11 cellular contexts compared by ENCODE assay signal in the genomic region with DNA sequence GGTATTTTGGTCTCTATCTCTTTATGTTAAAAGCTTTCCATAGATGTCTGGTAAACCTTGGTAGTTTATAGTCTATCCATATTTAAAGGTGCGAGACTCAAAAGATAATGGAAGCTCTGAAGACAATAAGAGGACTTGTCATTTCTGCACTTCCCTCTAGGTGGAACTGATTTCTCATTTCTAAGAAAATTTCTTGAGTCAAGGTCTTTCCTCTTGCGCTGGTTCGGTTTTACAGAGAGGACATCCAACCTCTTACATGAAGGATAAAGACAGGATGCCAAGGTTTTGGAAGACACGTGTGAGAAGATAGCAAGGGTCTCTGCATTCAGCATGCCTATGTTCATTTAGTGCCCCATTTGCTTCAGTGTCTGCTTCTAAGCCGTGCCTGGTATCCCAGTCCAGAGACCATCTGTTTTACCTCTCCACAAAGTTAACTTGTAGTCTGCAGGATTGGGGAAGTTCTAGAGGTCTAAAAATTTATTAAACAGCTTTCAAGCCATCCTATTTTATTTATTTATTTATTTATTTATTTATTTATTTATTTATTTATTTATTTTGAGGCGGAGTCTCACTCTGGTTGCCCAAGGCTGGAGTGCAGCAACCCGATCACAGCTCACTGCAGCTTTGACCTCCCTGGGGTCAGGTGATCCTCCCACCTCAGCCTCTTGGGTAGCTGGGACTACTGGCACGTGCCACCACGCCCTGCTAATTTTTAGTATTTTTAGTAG. TPM values are rescaled to one million over a fixed set of nuclear protein-coding genes. Genes with fewer than 3 reads are reported as not detected.
DNase-seq lines count a peak whose midpoint lies in the region; ATAC-seq, FAIRE-seq and TF ChIP-seq lines count a peak whose summit lies in the region.
"Had no signal": no experiment of that assay in that cellular context is flagged by ENCODE, and none has a peak within 500 bp of the region (broad histone marks: within the 10 kb centered on the region; RNA-seq: fewer than 3 reads in every experiment).

No MANE protein-coding gene starts in this region.

- no peak overlapping the region for H3K4me3 Mint-ChIP-seq in chondrocyte (ENCODE audit: unreplicated experiment)
- H3K4me3 Mint-ChIP-seq in osteocyte (ENCODE audit: unreplicated experiment) = no peak overlapping the region

- H3K9me3 Mint-ChIP-seq in chondrocyte (ENCODE audit: low read depth) (no peaks in the 10 kb centered on the region), osteocyte (ENCODE audit: unreplicated experiment) (no peaks in the 10 kb centered on the region)

- no peak overlapping the region for H3K27ac Mint-ChIP-seq in chondrocyte (ENCODE audit: unreplicated experiment)
- H3K27ac Mint-ChIP-seq in osteocyte (ENCODE audit: unreplicated experiment) = no peak overlapping the region

- DNase-seq in NCI-H2227 (lab: John Stamatoyannopoulos, UW; ENCODE audit: unreplicated experiment) (peak; percentile 1), NCI-H2227 treated with DMSO at 0.1 percent for 48 hours (lab: John Stamatoyannopoulos, UW) (no peak), NCI-H69 (lab: John Stamatoyannopoulos, UW) (peak; percentile 17), chondrocyte (ENCODE audit: low spot score) (no peak), osteocyte (ENCODE audit: extremely low spot score, unreplicated experiment) (no peak), HuH-7 (ENCODE audit: low spot score) (no peak), HTR-8/SVneo (ENCODE audit: insufficient read length, low spot score) (no peak)
- DNase-seq: colonic mucosa, NCI-H146, upper lobe of left lung had no signal

- no peak for FAIRE-seq in HTR-8/SVneo (lab: Jason Lieb, UNC)

- TF ChIP-seq CTCF in chondrocyte (IDR thresholded peaks at IDR 0.05) (peak; percentile 57), osteocyte (IDR thresholded peaks at IDR 0.05) (peak; percentile 25)

- H3K36me3 Mint-ChIP-seq in chondrocyte (ENCODE audit: low read depth) = peaks cover 14% of the 10 kb centered on the region
- peaks cover 33% of the 10 kb centered on the region for H3K36me3 Mint-ChIP-seq in osteocyte (ENCODE audit: unreplicated experiment)

- no peak for ATAC-seq in HG03439 (IDR thresholded peaks at IDR 0.05; ENCODE audit: unreplicated experiment)

- H3K27me3 Mint-ChIP-seq in chondrocyte (ENCODE audit: low read depth) (no peaks in the 10 kb centered on the region), osteocyte (ENCODE audit: unreplicated experiment) (no peaks in the 10 kb centered on the region)

- H3K4me1 Mint-ChIP-seq in chondrocyte (ENCODE audit: low read depth) (no peaks in the 10 kb centered on the region), osteocyte (ENCODE audit: unreplicated experiment) (no peaks in the 10 kb centered on the region)

RNA-seq across cellular contexts. Expression of a gene that starts 41.6 kb away (rescaled TPM):
- total RNA-seq in chondrocyte (89.5 to 103 TPM (median 91.5 TPM) in 3 replicates), osteocyte (83.3 and 89.7 TPM in 2 replicates)

RNA-seq across cellular contexts. Expression of a gene that starts 45.3 kb away (rescaled TPM):
- total RNA-seq in chondrocyte = 24.5 to 37.8 TPM (median 33.7 TPM) in 3 replicates
- 25.9 and 32.8 TPM in 2 replicates for total RNA-seq in osteocyte

Comparison
In these comparisons a context has a peak if more than half of its experiments do, and no peak if none do; other contexts are left out.
1. DNase-seq: peak in NCI-H2227 (single experiment) and NCI-H69 (single experiment); none in NCI-H2227 treated with DMSO at 0.1 percent for 48 hours (single experiment), chondrocyte (single experiment), osteocyte (single experiment), HuH-7 (single experiment) and HTR-8/SVneo (single experiment).